8 cellular contexts compared by ENCODE assay signal in genomic region chr5:40225147-40225546, GRCh38.
DNase-seq lines count a peak whose midpoint lies in the region; ATAC-seq and TF ChIP-seq lines count a peak whose summit lies in the region.
"Not testable (repeated sequence)": the region's sequence is repeated elsewhere in the genome, so short reads cannot be mapped to it uniquely, and the experiment has no call there.

No MANE protein-coding gene starts in this region.

- ATAC-seq in GM18907 (IDR thresholded peaks at IDR 0.05; ENCODE audit: unreplicated experiment) (peak; percentile 38), activated B cell treated with CpG ODN at 0.5 μM for 24 hours (ENCODE audit: low read depth) (peak; percentile 53)
- ATAC-seq in activated CD8-positive, alpha-beta T cell treated with anti-CD3 and anti-CD28 coated beads for 36 hours; activated naive CD8-positive, alpha-beta T cell treated with anti-CD3 and anti-CD28 coated beads, Interleukin-2, amount 50 U/mL, for 24 hours: not testable (repeated sequence)

- TF ChIP-seq CTCF in activated B cell treated with CpG ODN at 0.5 μM for 24 hours (IDR thresholded peaks at IDR 0.05); activated CD8-positive, alpha-beta T cell treated with anti-CD3 and anti-CD28 coated beads for 36 hours (IDR thresholded peaks at IDR 0.05): not testable (repeated sequence)

- H3K27me3 Mint-ChIP-seq in activated B cell treated with CpG ODN at 0.5 μM for 24 hours; activated CD8-positive, alpha-beta T cell treated with anti-CD3 and anti-CD28 coated beads for 36 hours; activated T-helper 2 cell treated with anti-CD3 and anti-CD28 coated beads, Interferon-gamma antibody, Interleukin-2, Interleukin-4, amounts not matched to agents 10 μg/mL and 5 μg/mL and 100 μg/mL, durations not matched to agents 14 hours and 24 hours and 36 hours (ENCODE audit: low read depth); activated naive CD8-positive, alpha-beta T cell treated with anti-CD3 and anti-CD28 coated beads, Interleukin-2, amount 50 U/mL, for 24 hours: not testable (repeated sequence)

- H3K4me3 Mint-ChIP-seq in activated B cell treated with CpG ODN at 0.5 μM for 24 hours: peak overlapping the region; percentile 15
- not testable (repeated sequence) for H3K4me3 Mint-ChIP-seq in activated CD8-positive, alpha-beta T cell treated with anti-CD3 and anti-CD28 coated beads for 36 hours; activated T-helper 2 cell treated with anti-CD3 and anti-CD28 coated beads, Interferon-gamma antibody, Interleukin-2, Interleukin-4, amounts not matched to agents 10 μg/mL and 5 μg/mL and 100 μg/mL, durations not matched to agents 14 hours and 24 hours and 36 hours (ENCODE audit: low read depth); activated naive CD8-positive, alpha-beta T cell treated with anti-CD3 and anti-CD28 coated beads, Interleukin-2, amount 50 U/mL, for 24 hours

- H3K36me3 Mint-ChIP-seq in activated B cell treated with CpG ODN at 0.5 μM for 24 hours (ENCODE audit: low read depth); activated CD8-positive, alpha-beta T cell treated with anti-CD3 and anti-CD28 coated beads for 36 hours (ENCODE audit: low read depth); activated naive CD8-positive, alpha-beta T cell treated with anti-CD3 and anti-CD28 coated beads, Interleukin-2, amount 50 U/mL, for 24 hours (ENCODE audit: low read depth): not testable (repeated sequence)
- H3K36me3 Mint-ChIP-seq in activated T-helper 2 cell treated with anti-CD3 and anti-CD28 coated beads, Interferon-gamma antibody, Interleukin-2, Interleukin-4, amounts not matched to agents 10 μg/mL and 5 μg/mL and 100 μg/mL, durations not matched to agents 14 hours and 24 hours and 36 hours (ENCODE audit: low read depth): peaks cover 16% of the 10 kb centered on the region

- POLR2A ChIA-PET in activated B cell treated with CpG ODN at 0.5 μM for 24 hours (lab: Charles Lee): interaction anchor here (0.6 to 1.3 kb wide), 7 partner anchors 12 to 587 kb away, joined by 3 to 7 read pairs (median 4); no protein-coding TSS in a partner anchor
- POLR2A ChIA-PET in activated CD8-positive, alpha-beta T cell treated with anti-CD3 and anti-CD28 coated beads for 36 hours (lab: Charles Lee): interaction anchor here (1.2 to 2.1 kb wide), 2 partner anchors 11 to 454 kb away, joined by 3 to 6 read pairs; partner anchors contain the start of gene PTGER4

- H3K9me3 Mint-ChIP-seq in activated B cell treated with CpG ODN at 0.5 μM for 24 hours; activated CD8-positive, alpha-beta T cell treated with anti-CD3 and anti-CD28 coated beads for 36 hours; activated T-helper 2 cell treated with anti-CD3 and anti-CD28 coated beads, Interferon-gamma antibody, Interleukin-2, Interleukin-4, amounts not matched to agents 10 μg/mL and 5 μg/mL and 100 μg/mL, durations not matched to agents 14 hours and 24 hours and 36 hours; activated naive CD8-positive, alpha-beta T cell treated with anti-CD3 and anti-CD28 coated beads, Interleukin-2, amount 50 U/mL, for 24 hours: not testable (repeated sequence)

- CTCF ChIA-PET in activated B cell treated with CpG ODN at 0.5 μM for 24 hours (lab: Charles Lee): interaction anchor here (0.9 kb wide), 1 partner anchor 461 kb away, joined by 3 read pairs; no protein-coding TSS in a partner anchor
- CTCF ChIA-PET in activated CD8-positive, alpha-beta T cell treated with anti-CD3 and anti-CD28 coated beads for 36 hours (lab: Charles Lee): interaction anchor here (0.6 kb wide), 1 partner anchor 288 kb away, joined by 3 read pairs; no protein-coding TSS in a partner anchor

- DNase-seq in Daoy (ENCODE audit: low read depth): peak; percentile 6
- DNase-seq in activated B cell treated with CpG ODN at 0.5 μM for 24 hours; activated T-helper 2 cell treated with anti-CD3 and anti-CD28 coated beads, Interferon-gamma antibody, Interleukin-2, Interleukin-4, amounts not matched to agents 10 μg/mL and 5 μg/mL and 100 μg/mL, durations not matched to agents 14 hours and 24 hours and 36 hours (ENCODE audit: low spot score): not testable (repeated sequence)
- DNase-seq in activated CD8-positive, alpha-beta T cell treated with anti-CD3 and anti-CD28 coated beads for 36 hours: peak; percentile 41
- peak; percentile 12 for DNase-seq in activated naive CD8-positive, alpha-beta T cell treated with anti-CD3 and anti-CD28 coated beads, Interleukin-2, amount 50 U/mL, for 24 hours
- DNase-seq in stimulated activated CD4-positive, alpha-beta T cell treated with anti-CD3 and anti-CD28 coated beads, Interleukin-15, amount 100 ng/mL, for 24 hours: peak; percentile 45
- DNase-seq in stimulated activated CD8-positive, alpha-beta memory T cell treated with anti-CD3 and anti-CD28 coated beads, Interleukin-12 subunit alpha, Interleukin-12 subunit beta, amount 100 ng/mL, for 24 hours (ENCODE audit: extremely low read depth): peak; percentile 8

- H3K4me1 Mint-ChIP-seq in activated B cell treated with CpG ODN at 0.5 μM for 24 hours: peaks cover 45% of the 10 kb centered on the region
- H3K4me1 Mint-ChIP-seq in activated CD8-positive, alpha-beta T cell treated with anti-CD3 and anti-CD28 coated beads for 36 hours (ENCODE audit: low read depth): peaks cover 49% of the 10 kb centered on the region
- H3K4me1 Mint-ChIP-seq in activated T-helper 2 cell treated with anti-CD3 and anti-CD28 coated beads, Interferon-gamma antibody, Interleukin-2, Interleukin-4, amounts not matched to agents 10 μg/mL and 5 μg/mL and 100 μg/mL, durations not matched to agents 14 hours and 24 hours and 36 hours (ENCODE audit: low read depth): peaks cover 46% of the 10 kb centered on the region
- H3K4me1 Mint-ChIP-seq in activated naive CD8-positive, alpha-beta T cell treated with anti-CD3 and anti-CD28 coated beads, Interleukin-2, amount 50 U/mL, for 24 hours: peaks cover 64% of the 10 kb centered on the region

- H3K27ac Mint-ChIP-seq in activated B cell treated with CpG ODN at 0.5 μM for 24 hours: peak overlapping the region; percentile 79
- H3K27ac Mint-ChIP-seq in activated CD8-positive, alpha-beta T cell treated with anti-CD3 and anti-CD28 coated beads for 36 hours; activated naive CD8-positive, alpha-beta T cell treated with anti-CD3 and anti-CD28 coated beads, Interleukin-2, amount 50 U/mL, for 24 hours: not testable (repeated sequence)
- peak overlapping the region; percentile 94 for H3K27ac Mint-ChIP-seq in activated T-helper 2 cell treated with anti-CD3 and anti-CD28 coated beads, Interferon-gamma antibody, Interleukin-2, Interleukin-4, amounts not matched to agents 10 μg/mL and 5 μg/mL and 100 μg/mL, durations not matched to agents 14 hours and 24 hours and 36 hours

- intact Hi-C loops in activated B cell treated with CpG ODN at 0.5 μM for 24 hours (cut with micrococcal nuclease): loop anchor here (1.0 to 5.0 kb wide), 5 partner anchors 52 to 464 kb away; no protein-coding TSS in a partner anchor
- intact Hi-C loops in activated CD8-positive, alpha-beta T cell treated with anti-CD3 and anti-CD28 coated beads for 36 hours (cut with micrococcal nuclease): loop anchor here (1.0 to 2.0 kb wide), 3 partner anchors 15 to 266 kb away; no protein-coding TSS in a partner anchor
- intact Hi-C loops in activated T-helper 2 cell treated with anti-CD3 and anti-CD28 coated beads, Interferon-gamma antibody, Interleukin-2, Interleukin-4, amounts not matched to agents 10 μg/mL and 5 μg/mL and 100 μg/mL, durations not matched to agents 14 hours and 24 hours and 36 hours (cut with micrococcal nuclease): loop anchor here (2.0 to 10.0 kb wide), 5 partner anchors 280 to 1050 kb away; partner anchors contain the start of gene PTGER4
